Comparison of ENCODE assay signal across 7 cellular contexts in the genomic region with DNA sequence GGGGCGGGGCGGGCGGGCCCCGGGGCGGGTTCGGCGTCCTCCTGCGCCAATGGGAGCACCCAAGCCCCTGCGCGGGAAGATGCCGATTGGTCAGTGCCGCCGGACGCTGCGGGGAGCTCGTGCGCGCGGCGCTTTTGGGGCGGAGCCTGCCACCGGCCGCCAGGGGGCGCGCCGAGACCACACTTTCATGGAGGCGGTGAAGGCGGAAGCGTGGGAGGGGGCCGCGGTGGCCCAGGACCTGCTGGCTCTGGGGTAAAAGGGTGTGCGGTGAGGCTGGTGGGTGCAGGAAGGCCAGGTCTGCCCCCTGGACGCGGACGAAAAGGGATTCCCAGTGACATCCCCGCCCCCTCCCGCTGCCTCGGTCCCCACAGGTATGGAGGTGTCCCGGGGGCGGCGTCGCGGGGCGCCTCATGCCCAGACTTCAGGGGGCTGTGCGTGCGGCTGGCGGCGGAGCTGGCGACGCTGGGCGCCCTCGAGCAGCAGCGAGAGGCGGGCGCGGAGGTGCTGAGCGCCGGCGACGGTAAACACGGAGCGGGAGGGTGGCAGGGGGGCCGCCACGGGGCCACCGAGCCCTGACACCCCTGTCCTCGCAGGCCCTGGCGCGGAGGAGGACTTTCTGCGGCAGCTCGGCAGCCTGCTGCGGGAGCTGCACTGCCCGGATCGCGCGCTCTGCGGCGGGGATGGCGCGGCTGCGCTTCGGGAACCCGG. TPM values are rescaled to one million over a fixed set of nuclear protein-coding genes. Genes with fewer than 3 reads are reported as not detected.
DNase-seq lines count a peak whose midpoint lies in the region; ATAC-seq lines count a peak whose summit lies in the region.

FAM98C (plus strand) TSS at position 127 of the 708 bp plus-strand sequence; CDS start at position 188, 61 bp downstream.

- intact Hi-C loops in sciatic nerve (cut with DNase I): loop anchor here (10.0 kb wide), 1 partner anchor 232 kb away; no protein-coding TSS in a partner anchor

- ATAC-seq in GM18508 (IDR thresholded peaks at IDR 0.05; ENCODE audit: insufficient read depth, unreplicated experiment): peak; percentile 71
- ATAC-seq in HG03025 (IDR thresholded peaks at IDR 0.05; ENCODE audit: low FRiP score, unreplicated experiment): peak; percentile 76
- peak; percentile 99 for ATAC-seq in sciatic nerve

- DNase-seq in NCI-H2029 treated with DMSO at 0.1 percent for 48 hours (lab: John Stamatoyannopoulos, UW) (peak; percentile 93), T-helper 9 cell (peak; percentile 97), astrocyte of the hippocampus (ENCODE audit: low read depth, low spot score) (peak; percentile 99), hypothalamus (lab: John Stamatoyannopoulos, UW) (peak; percentile 41 to 99 (median 95)), sciatic nerve (ENCODE audit: low spot score) (peak; percentile 97)

RNA-seq across cellular contexts. Expression of gene FAM98C, which starts in this region (rescaled TPM):
- total RNA-seq in sciatic nerve: 24.8 TPM

Comparison
In these comparisons a context has a peak if more than half of its experiments do, and no peak if none do; other contexts are left out.
1. Peak in every context shown above with its lines: DNase-seq and ATAC-seq.